In the genomic region with DNA sequence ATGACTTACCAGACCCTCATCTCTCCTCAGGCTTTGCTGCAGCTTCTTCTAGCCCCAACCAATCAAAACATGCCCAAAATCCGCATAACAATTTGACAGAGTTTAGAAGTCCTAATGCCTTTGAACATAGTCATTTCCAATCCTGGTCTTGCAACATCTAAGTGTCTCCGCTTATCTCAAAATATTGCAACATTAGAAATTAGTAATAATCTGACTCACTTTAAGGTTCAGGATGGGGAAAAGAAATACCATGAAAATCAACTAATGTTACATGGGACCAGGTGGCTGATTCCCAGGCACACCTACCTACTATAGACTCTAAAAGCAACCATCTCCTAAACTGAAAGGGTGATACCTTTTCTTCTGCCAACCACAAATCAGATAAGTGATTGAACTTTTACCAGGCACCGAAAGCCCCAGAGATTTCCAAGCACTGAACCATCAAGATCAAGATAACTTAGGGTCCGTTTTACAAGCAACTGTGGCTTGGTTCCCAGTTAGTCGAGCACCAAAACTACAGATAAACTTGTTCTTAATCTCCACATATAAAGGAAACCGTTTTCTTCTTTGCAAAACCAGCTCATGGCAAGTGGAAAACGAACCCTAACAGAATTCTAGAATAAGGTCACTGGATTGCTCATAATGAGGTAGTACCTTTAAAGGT, we compare ENCODE assay signal across 11 cellular contexts. TPM values are rescaled to one million over a fixed set of nuclear protein-coding genes. Genes with fewer than 3 reads are reported as not detected.
DNase-seq lines count a peak whose midpoint lies in the region; ATAC-seq, FAIRE-seq and TF ChIP-seq lines count a peak whose summit lies in the region.
"Had no signal": no experiment of that assay in that cellular context is flagged by ENCODE, and none has a peak within 500 bp of the region (broad histone marks: within the 10 kb centered on the region; RNA-seq: fewer than 3 reads in every experiment).

No MANE protein-coding gene starts in this region.

- peaks cover 48 to 88% (median 66%) of the 10 kb centered on the region in 4 donors for H3K4me1 Mint-ChIP-seq in CD4-positive, alpha-beta memory T cell
- H3K4me1 Mint-ChIP-seq in activated CD8-positive, alpha-beta memory T cell treated with anti-CD3 and anti-CD28 coated beads, Interleukin-2, amount 10 ng/mL, durations not matched to agents 7 days and 5 days: peaks cover 35% of the 10 kb centered on the region

- TF ChIP-seq POLR2A in K562 (conservative IDR thresholded peaks at IDR 0.05): no peak

- no peaks in the 10 kb centered on the region for H4K20me1 ChIP-seq in K562 (replicated peaks; ENCODE audit: control insufficient read depth, insufficient read depth, low read length)

- H3K27me3 ChIP-seq in CD4-positive, alpha-beta memory T cell (ENCODE audit: insufficient read depth, low read length): no peaks in the 10 kb centered on the region
- H3K27me3 ChIP-seq in K562 (ENCODE audit: control insufficient read depth in 2 of 2, insufficient read depth in 2 of 2, low read length in 2 of 2) (no peaks in the 10 kb centered on the region), lower lobe of right lung (ENCODE audit: low read depth) (no peaks in the 10 kb centered on the region)

- H3K4me3 ChIP-seq in CD4-positive, alpha-beta memory T cell (ENCODE audit: low read length in 2 of 2): peak overlapping the region in 1 of 2 donors; percentile 6
- H3K4me3 ChIP-seq in K562 (no peak overlapping the region), lower lobe of right lung (no peak overlapping the region)

- peaks cover 74% of the 10 kb centered on the region for H3K4me1 ChIP-seq in CD4-positive, alpha-beta memory T cell (ENCODE audit: insufficient read depth, low read length)
- H3K4me1 ChIP-seq in K562 (replicated peaks in 1 of 2; ENCODE audit: control insufficient read depth in 2 of 2, insufficient read depth in 2 of 2, low read length in 2 of 2): peaks cover 6 to 13% of the 10 kb centered on the region in 2 experiments
- peaks cover 73% of the 10 kb centered on the region for H3K4me1 ChIP-seq in lower lobe of right lung

- H3K27ac ChIP-seq in CD4-positive, alpha-beta memory T cell (ENCODE audit: low read depth, low read length): no peak overlapping the region
- H3K27ac ChIP-seq in KOPT-K1 (ENCODE audit: low read depth, low read length, poor library complexity, severe bottlenecking) (peak overlapping the region; percentile 42), K562 (ENCODE audit: extremely low read depth, low read depth, low read length) (no peak overlapping the region), lower lobe of right lung (peak overlapping the region; percentile 44)

- DNase-seq in CD4-positive, alpha-beta memory T cell: peak in 2 of 5 donors; percentile 28 to 56
- no peak for DNase-seq in K562 (ENCODE audit: extremely low read depth in 1 of 4, low spot score in 3 of 4)
- no peak for DNase-seq in lower lobe of right lung
- no peak for DNase-seq in DMS153 (lab: John Stamatoyannopoulos, UW)
- DNase-seq in activated gamma-delta T cell treated with Interleukin-2 at 50 U/mL for 16 hours: no peak
- no peak for DNase-seq in NCI-H1694 (lab: John Stamatoyannopoulos, UW)
- DNase-seq in activated CD8-positive, alpha-beta memory T cell treated with anti-CD3 and anti-CD28 coated beads, Interleukin-2, amount 10 ng/mL, durations not matched to agents 7 days and 5 days: no peak
- DNase-seq: hippocampal formation, KBM-7, SHP77 had no signal

- H3K4me3 Mint-ChIP-seq in CD4-positive, alpha-beta memory T cell: peak overlapping the region; percentile 29 to 84 (median 62)
- H3K4me3 Mint-ChIP-seq in activated CD8-positive, alpha-beta memory T cell treated with anti-CD3 and anti-CD28 coated beads, Interleukin-2, amount 10 ng/mL, durations not matched to agents 7 days and 5 days: no peak overlapping the region

- no peaks in the 10 kb centered on the region for H3K27me3 Mint-ChIP-seq in CD4-positive, alpha-beta memory T cell
- no peaks in the 10 kb centered on the region for H3K27me3 Mint-ChIP-seq in activated CD8-positive, alpha-beta memory T cell treated with anti-CD3 and anti-CD28 coated beads, Interleukin-2, amount 10 ng/mL, durations not matched to agents 7 days and 5 days

- H3K79me2 ChIP-seq in K562 (ENCODE audit: control insufficient read depth, insufficient read depth, low read length): no peaks in the 10 kb centered on the region; the same call in 1 of the 3 replicates

- CTCF ChIA-PET in CD4-positive, alpha-beta memory T cell (lab: Charles Lee; ENCODE audit: partially characterized antibody): interaction anchor here (1.1 to 3.9 kb wide), 6 partner anchors 9 to 90 kb away, joined by 3 to 30 read pairs (median 4); a partner anchor contains a TSS
- CTCF ChIA-PET in K562 (lab: Yijun Ruan, JAX; ENCODE audit: low intra/inter-chr PET ratio): no interaction called here
- CTCF ChIA-PET in activated CD8-positive, alpha-beta memory T cell treated with anti-CD3 and anti-CD28 coated beads, Interleukin-2, amount 10 ng/mL, durations not matched to agents 7 days and 5 days (lab: Charles Lee): interaction anchor here (0.8 to 4.0 kb wide), 5 partner anchors 9 to 182 kb away, joined by 3 to 20 read pairs (median 4); a partner anchor contains a TSS

- no peak for ATAC-seq in K562
- ATAC-seq in lower lobe of right lung: peak; percentile 54 to 56
- ATAC-seq in activated CD8-positive, alpha-beta memory T cell treated with anti-CD3 and anti-CD28 coated beads, Interleukin-2, amount 10 ng/mL, durations not matched to agents 7 days and 5 days: no peak

- no TSS peak for BruUV-seq in K562 (replicated peaks; lab: Mats Ljungman, UMichigan)

- TF ChIP-seq CTCF in K562 (IDR thresholded peaks at IDR 0.05 in 2 of 3, conservative IDR thresholded peaks at IDR 0.05 in 1 of 3; ENCODE audit: insufficient read depth in 2 of 3, low read depth in 1 of 3, low read length in 3 of 3) (no peak), lower lobe of right lung (IDR thresholded peaks at IDR 0.05) (no peak)

- TF ChIP-seq RAD21 in K562 (CRISPR knock-in tag; conservative IDR thresholded peaks at IDR 0.05 in 1 of 2, IDR thresholded peaks at IDR 0.05 in 1 of 2): no peak

- no peak overlapping the region for H3K4me2 ChIP-seq in K562 (ENCODE audit: insufficient read depth, low read length)

- TF ChIP-seq EP300 in K562 (IDR thresholded peaks at IDR 0.05; ENCODE audit: low read length): no peak

- POLR2A ChIA-PET in CD4-positive, alpha-beta memory T cell (lab: Charles Lee; ENCODE audit: partially characterized antibody): interaction anchor here (0.6 to 3.3 kb wide), 5 partner anchors 8 to 34 kb away, joined by 3 to 18 read pairs (median 10); a partner anchor contains a TSS
- POLR2A ChIA-PET in K562 (lab: Yijun Ruan, JAX): interaction anchor here (1.3 to 2.4 kb wide), 2 partner anchors 10 to 11 kb away, joined by 6 to 7 read pairs; no protein-coding TSS in a partner anchor

- peak overlapping the region; percentile 5 to 86 (median 66) for H3K27ac Mint-ChIP-seq in CD4-positive, alpha-beta memory T cell
- H3K27ac Mint-ChIP-seq in activated CD8-positive, alpha-beta memory T cell treated with anti-CD3 and anti-CD28 coated beads, Interleukin-2, amount 10 ng/mL, durations not matched to agents 7 days and 5 days: no peak overlapping the region

- H3K9me1 ChIP-seq in K562 (ENCODE audit: control insufficient read depth, insufficient read depth, low read length): no peaks in the 10 kb centered on the region

- no peak overlapping the region for H2AFZ ChIP-seq in K562 (ENCODE audit: low read depth, low read length)

- WGBS in K562 (ENCODE audit: insufficient coverage, low coverage, missing lambda C conversion rate): 32% methylated on average over 7 of the region's 7 CpGs

- no peaks in the 10 kb centered on the region for H3K9me3 ChIP-seq in CD4-positive, alpha-beta memory T cell (ENCODE audit: control insufficient read depth in 1 of 2, low read length in 2 of 2)
- H3K9me3 ChIP-seq in KOPT-K1 (ENCODE audit: insufficient read depth, low read length, poor library complexity, severe bottlenecking) (no peaks in the 10 kb centered on the region), K562 (replicated peaks; ENCODE audit: control insufficient read depth, insufficient read depth, low read depth, low read length) (no peaks in the 10 kb centered on the region), lower lobe of right lung (no peaks in the 10 kb centered on the region)

- H3K36me3 Mint-ChIP-seq in CD4-positive, alpha-beta memory T cell: peaks cover 30 to 39% of the 10 kb centered on the region in 2 donors
- H3K36me3 Mint-ChIP-seq in activated CD8-positive, alpha-beta memory T cell treated with anti-CD3 and anti-CD28 coated beads, Interleukin-2, amount 10 ng/mL, durations not matched to agents 7 days and 5 days: peaks cover 9% of the 10 kb centered on the region

- in situ Hi-C loops in K562 (cut with MboI): no loop called here

- no peaks in the 10 kb centered on the region for H3K36me3 ChIP-seq in CD4-positive, alpha-beta memory T cell (ENCODE audit: insufficient read depth, low read length)
- no peaks in the 10 kb centered on the region for H3K36me3 ChIP-seq in KOPT-K1 (ENCODE audit: insufficient read depth, low read length)
- 0 out of 3 replicates have a peak, but pooled peaks cover 2% of the 10 kb centered on the region for H3K36me3 ChIP-seq in K562 (ENCODE audit: control insufficient read depth, insufficient read depth, low read length)
- no peaks in the 10 kb centered on the region for H3K36me3 ChIP-seq in lower lobe of right lung

- intact Hi-C loops in CD4-positive, alpha-beta memory T cell (cut with micrococcal nuclease): no loop called here
- intact Hi-C loops in K562 (cut with micrococcal nuclease): no loop called here
- intact Hi-C loops in lower lobe of right lung (cut with DNase I): no loop called here

- no peaks in the 10 kb centered on the region for H3K9me3 Mint-ChIP-seq in CD4-positive, alpha-beta memory T cell
- no peaks in the 10 kb centered on the region for H3K9me3 Mint-ChIP-seq in activated CD8-positive, alpha-beta memory T cell treated with anti-CD3 and anti-CD28 coated beads, Interleukin-2, amount 10 ng/mL, durations not matched to agents 7 days and 5 days (ENCODE audit: low read depth)

- no peak for FAIRE-seq in K562 (lab: Jason Lieb, UNC)

- H3K9ac ChIP-seq in K562 (ENCODE audit: insufficient read depth in 1 of 2, low read depth in 2 of 2, low read length in 2 of 2): no peak overlapping the region

RNA-seq across cellular contexts. Expression of a gene that starts 13.9 kb away (rescaled TPM):
- total RNA-seq in CD4-positive, alpha-beta memory T cell: 100 to 1,000 TPM; 163 to 172 TPM
- polyA plus RNA-seq in CD4-positive, alpha-beta memory T cell: 100 to 1,000 TPM in 1 of 2 donors, 10 to 100 TPM in 1; 47.9 to 124 TPM
- 41.9 and 57.7 TPM in 2 replicates for total RNA-seq in K562 (2011; cell fraction: chromatin; rRNA removed; ENCODE audit: low replicate concordance)
- 29.5 and 31.2 TPM in 2 replicates for total RNA-seq in K562 (2011; cell fraction: nucleolus; rRNA removed)
- 35.3 and 46.4 TPM in 2 replicates for total RNA-seq in K562 (2011; cell fraction: nucleoplasm; rRNA removed)
- 7.9 and 10.2 TPM in 2 replicates for total RNA-seq in K562 (2014; rRNA removed)
- total RNA-seq in K562 (2014; rRNA removed; fragmentation: Illumina TruSeq; extraction: Trizol): 7.3 and 12.3 TPM in 2 replicates
- total RNA-seq in K562 (2015; rRNA removed; fragmentation: Illumina TruSeq; extraction: Trizol): 5.4 TPM in 2 replicates
- total RNA-seq in K562 (2021): 19.2 and 22.5 TPM in 2 replicates
- 9.1 and 11.3 TPM in 2 replicates for polyA plus RNA-seq in K562 (2011; rRNA removed)
- 3.3 and 5.2 TPM in 2 replicates for polyA plus RNA-seq in K562 (2011; cell fraction: cytosol; rRNA removed)
- polyA plus RNA-seq in K562 (2011; cell fraction: nucleus; rRNA removed): 9.2 and 9.7 TPM in 2 replicates
- polyA plus RNA-seq in K562 (2012): 5.1 and 14.2 TPM in 2 replicates
- polyA plus RNA-seq in K562 (2014; fragmentation: Illumina TruSeq; extraction: Trizol): 6.6 and 8.2 TPM in 2 replicates
- 1 to 10 TPM; 2.1 to 4.3 TPM for polyA plus RNA-seq in K562 (2014; fragmentation: Nextera tagmentation; extraction: Ambion mirVana)
- polyA plus RNA-seq in K562 (2014; rRNA removed): 7.0 and 8.6 TPM in 2 replicates
- 8.2 and 11.4 TPM in 2 replicates for polyA minus RNA-seq in K562 (2011; rRNA and poly(A)+ RNA removed)
- 4.9 and 5.2 TPM in 2 replicates for polyA minus RNA-seq in K562 (2011; cell fraction: cytosol; rRNA and poly(A)+ RNA removed)
- polyA minus RNA-seq in K562 (2011; cell fraction: nucleus; rRNA and poly(A)+ RNA removed): 8.3 and 12.1 TPM in 2 replicates
- total RNA-seq in lower lobe of right lung: 39.7 TPM
- total RNA-seq in activated CD8-positive, alpha-beta memory T cell treated with anti-CD3 and anti-CD28 coated beads, Interleukin-2, amount 10 ng/mL, durations not matched to agents 7 days and 5 days: 10 to 100 TPM; 21.7 to 22.9 TPM

Comparison
In these comparisons a context has a peak if more than half of its experiments do, and no peak if none do; other contexts are left out.
1. H3K27ac ChIP-seq: peak in KOPT-K1 (single experiment) and lower lobe of right lung (single experiment); none in CD4-positive, alpha-beta memory T cell (single experiment) and K562 (single experiment).
2. ATAC-seq: peak in lower lobe of right lung (2 of 2); none in K562 (single experiment) and activated CD8-positive, alpha-beta memory T cell treated with anti-CD3 and anti-CD28 coated beads, Interleukin-2, amount 10 ng/mL, durations not matched to agents 7 days and 5 days (single experiment).